Comparison of ENCODE assay signal across 8 cellular contexts in the genomic region with DNA sequence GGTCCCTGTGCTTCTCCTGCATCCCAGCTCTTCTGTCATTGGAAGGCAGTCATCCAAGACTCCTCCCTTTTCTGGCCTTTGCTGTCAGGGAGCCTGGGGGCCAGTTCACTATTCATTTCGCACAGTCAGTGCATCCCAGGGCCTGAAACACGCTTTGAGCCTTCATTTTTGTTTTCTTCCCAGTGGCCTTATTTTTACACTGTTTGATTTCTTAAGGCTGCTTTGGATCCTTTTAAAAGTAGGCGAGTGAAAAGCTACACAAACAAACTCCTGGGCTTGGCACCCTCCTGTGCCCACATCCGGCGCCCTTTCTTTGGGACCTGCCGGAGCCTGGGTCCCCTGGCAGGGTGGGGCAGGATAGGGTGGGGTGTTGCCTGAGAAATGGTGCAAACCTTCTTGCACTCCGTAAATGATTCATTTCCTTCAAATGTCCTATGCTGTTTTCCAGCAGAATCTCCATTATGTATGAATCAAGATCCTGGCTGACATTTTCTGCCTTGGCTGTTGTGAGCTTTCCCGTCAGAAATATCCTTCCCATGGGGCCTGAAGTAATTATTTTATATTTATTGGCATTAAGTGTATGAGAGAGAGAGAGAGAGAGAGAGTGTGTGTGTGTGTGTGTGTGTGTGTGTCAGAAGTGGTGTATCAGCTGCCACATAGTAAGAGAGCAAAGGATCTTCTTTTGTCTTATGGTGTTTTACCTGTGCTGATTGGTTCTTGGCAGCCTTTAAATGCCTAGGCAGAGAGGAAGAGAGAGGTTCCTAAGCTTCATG. TPM values are rescaled to one million over a fixed set of nuclear protein-coding genes. Genes with fewer than 3 reads are reported as not detected.
DNase-seq lines count a peak whose midpoint lies in the region; ATAC-seq, FAIRE-seq and TF ChIP-seq lines count a peak whose summit lies in the region.

No MANE protein-coding gene starts in this region.

- no peak for TF ChIP-seq POLR2A in uterus (IDR thresholded peaks at IDR 0.05)

- peaks cover 0 to 6% of the 10 kb centered on the region in 2 donors for H3K36me3 ChIP-seq in left lung
- no peaks in the 10 kb centered on the region for H3K36me3 ChIP-seq in uterus

- ATAC-seq in left lung (peak; percentile 86), GM21515 (IDR thresholded peaks at IDR 0.05; ENCODE audit: unreplicated experiment) (no peak)

- no peaks in the 10 kb centered on the region for H3K27me3 ChIP-seq in left lung
- no peaks in the 10 kb centered on the region for H3K27me3 ChIP-seq in uterus

- H3K4me3 ChIP-seq in left lung (no peak overlapping the region), uterus (no peak overlapping the region)

- TF ChIP-seq CTCF in left lung (IDR thresholded peaks at IDR 0.05) (no peak), uterus (IDR thresholded peaks at IDR 0.05) (no peak)

- H3K9me3 ChIP-seq in left lung (peaks cover 0 to 10% of the 10 kb centered on the region in 2 donors), uterus (peaks cover 0 to 14% of the 10 kb centered on the region in 2 donors)

- H3K27ac ChIP-seq in angular gyrus (ENCODE audit: low read depth, low read length) (peak overlapping the region; percentile 37), left lung (peak overlapping the region; percentile 75 to 83), uterus (peak overlapping the region; percentile 46 to 54)

- intact Hi-C loops in left lung (cut with DNase I) (no loop called here), uterus (cut with DNase I; ENCODE audit: low total_unique reads) (no loop called here)

- H3K4me1 ChIP-seq in left lung (peaks cover 40 to 71% of the 10 kb centered on the region in 2 donors), uterus (peaks cover 0 to 16% of the 10 kb centered on the region in 2 donors)

- no peak for FAIRE-seq in GM19239 (lab: Jason Lieb, UNC)

- peak; percentile 16 for DNase-seq in stimulated activated CD8-positive, alpha-beta memory T cell treated with anti-CD3 and anti-CD28 coated beads, Interleukin-15, amount 100 ng/mL, for 1 hour (ENCODE audit: low read depth)
- no peak for DNase-seq in stimulated activated CD8-positive, alpha-beta memory T cell treated with anti-CD3 and anti-CD28 coated beads, Interleukin-4, amount 100 ng/mL, for 48 hours
- DNase-seq in left lung (peak; percentile 72 to 87), uterus (peak in 1 of 2 donors; percentile 44), NCI-H187 treated with DMSO at 0.1 percent for 48 hours (lab: John Stamatoyannopoulos, UW) (no peak), GM19239 (ENCODE audit: insufficient read length, low spot score) (no peak)

RNA-seq across cellular contexts. Expression of gene BCR, which starts 45.6 kb away (rescaled TPM):
- total RNA-seq in left lung (10 to 100 TPM; 66.1 to 70.4 TPM), uterus (10 to 100 TPM; 10.6 to 93.3 (median 28.3) TPM)

Comparison
In these comparisons a context has a peak if more than half of its experiments do, and no peak if none do; other contexts are left out.
1. DNase-seq: peak in stimulated activated CD8-positive, alpha-beta memory T cell treated with anti-CD3 and anti-CD28 coated beads, Interleukin-15, amount 100 ng/mL, for 1 hour (single experiment) and left lung (2 of 2); none in stimulated activated CD8-positive, alpha-beta memory T cell treated with anti-CD3 and anti-CD28 coated beads, Interleukin-4, amount 100 ng/mL, for 48 hours (single experiment), NCI-H187 treated with DMSO at 0.1 percent for 48 hours (single experiment) and GM19239 (single experiment).
2. Peak in every context shown above with its lines, with median percentiles within 50 percentile points of each other: H3K27ac ChIP-seq.